8 cellular contexts compared by ENCODE assay signal in the genomic region with DNA sequence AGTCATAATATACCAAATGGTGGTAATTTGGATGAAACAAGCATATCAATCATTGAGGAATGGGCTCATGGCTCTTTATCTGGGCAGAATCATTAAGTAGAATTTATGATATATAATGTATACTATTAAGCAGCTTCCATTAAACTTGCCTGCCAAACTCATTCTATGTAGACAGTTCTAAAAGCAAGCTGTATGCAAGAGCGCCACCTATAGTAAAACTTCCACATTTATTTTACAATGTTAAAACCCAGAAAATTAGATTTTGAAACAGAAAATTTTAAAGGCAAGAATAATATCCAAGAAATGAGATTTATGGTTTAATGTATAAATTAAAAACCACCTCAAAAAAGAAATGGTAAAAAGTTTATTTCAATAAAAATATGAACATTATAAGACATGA.
DNase-seq lines count a peak whose midpoint lies in the region; ATAC-seq, FAIRE-seq and TF ChIP-seq lines count a peak whose summit lies in the region.

No MANE protein-coding gene starts in this region.

- no peaks in the 10 kb centered on the region for H3K27me3 ChIP-seq in Caco-2 (replicated peaks; ENCODE audit: control insufficient read depth, insufficient read depth, low read length)
- no peaks in the 10 kb centered on the region for H3K27me3 ChIP-seq in OCI-LY1 (ENCODE audit: insufficient read depth, low read length)
- no peaks in the 10 kb centered on the region for H3K27me3 ChIP-seq in small intestine (ENCODE audit: control insufficient read depth in 2 of 2, insufficient read depth in 2 of 2, low read length in 2 of 2)

- H4K20me1 ChIP-seq in OCI-LY1 (ENCODE audit: insufficient read depth, low read length), result no peaks in the 10 kb centered on the region

- H3K27ac ChIP-seq in OCI-LY1 (ENCODE audit: low read depth, low read length, poor library complexity, severe bottlenecking), result no peak overlapping the region
- H3K27ac ChIP-seq in small intestine (ENCODE audit: low read depth in 1 of 2, low read length in 1 of 2), result no peak overlapping the region

- no peak overlapping the region for H2AFZ ChIP-seq in OCI-LY1 (ENCODE audit: low read length)

- no peak for TF ChIP-seq POLR2A in erythroblast (IDR thresholded peaks at IDR 0.05; ENCODE audit: low read length)

- peaks cover 10% of the 10 kb centered on the region for H3K27me3 Mint-ChIP-seq in Caco-2 (ENCODE audit: insufficient read depth, unreplicated experiment)

- DNase-seq in Caco-2, result peak in 1 of 2 experiments; percentile 29
- peak; percentile 11 to 37 for DNase-seq in erythroblast (lab: John Stamatoyannopoulos, UW)
- DNase-seq in small intestine, result peak; percentile 17
- no peak for DNase-seq in DMS114 treated with DMSO at 0.1 percent for 48 hours (lab: John Stamatoyannopoulos, UW; ENCODE audit: unreplicated experiment)
- no peak for DNase-seq in mucosa of gallbladder (ENCODE audit: low spot score)

- ATAC-seq in HG02852 (IDR thresholded peaks at IDR 0.05; ENCODE audit: unreplicated experiment) (peak; percentile 51), HG02884 (IDR thresholded peaks at IDR 0.05; ENCODE audit: unreplicated experiment) (no peak)

- no peaks in the 10 kb centered on the region for H3F3A ChIP-seq in OCI-LY1 (ENCODE audit: insufficient read depth, low read length)

- no peaks in the 10 kb centered on the region for H3K9me2 ChIP-seq in OCI-LY1 (ENCODE audit: low read depth, low read length)

- no peaks in the 10 kb centered on the region for H3K79me2 ChIP-seq in OCI-LY1 (ENCODE audit: insufficient read depth, low read length)

- H3K36me3 Mint-ChIP-seq in Caco-2 (ENCODE audit: insufficient read depth, unreplicated experiment), result no peaks in the 10 kb centered on the region

- CTCF ChIA-PET in Caco-2 (lab: Charles Lee), result interaction anchor here (0.6 to 1.1 kb wide), 3 partner anchors 77 to 1325 kb away, joined by 3 to 5 read pairs (median 3); no protein-coding TSS in a partner anchor

- no peaks in the 10 kb centered on the region for H3K4me1 Mint-ChIP-seq in Caco-2 (ENCODE audit: low read depth, unreplicated experiment)

- H3K9me3 Mint-ChIP-seq in Caco-2 (ENCODE audit: unreplicated experiment), result no peaks in the 10 kb centered on the region

- H3K4me3 ChIP-seq in Caco-2 (ENCODE audit: low read depth, low read length) (no peak overlapping the region), OCI-LY1 (ENCODE audit: low read depth, low read length, poor library complexity, severe bottlenecking) (no peak overlapping the region), small intestine (ENCODE audit: low read depth in 1 of 2, low read length in 2 of 2) (no peak overlapping the region)

- no peaks in the 10 kb centered on the region for H3K4me1 ChIP-seq in Caco-2
- no peaks in the 10 kb centered on the region for H3K4me1 ChIP-seq in OCI-LY1 (ENCODE audit: insufficient read depth, low read length, severe bottlenecking)
- no peaks in the 10 kb centered on the region for H3K4me1 ChIP-seq in small intestine (ENCODE audit: control insufficient read depth in 2 of 2, insufficient read depth in 1 of 2, low read depth in 1 of 2, low read length in 1 of 2)

- H3K27ac Mint-ChIP-seq in Caco-2 (ENCODE audit: unreplicated experiment), result no peak overlapping the region

- POLR2A ChIA-PET in Caco-2 (lab: Charles Lee), result no interaction called here

- H3K4me3 Mint-ChIP-seq in Caco-2 (ENCODE audit: unreplicated experiment), result no peak overlapping the region

- WGBS in small intestine, 3 donors, result 5 to 27% (median 14%) methylated on average over 1 of the region's 1 CpG

- no peak overlapping the region for H3K9ac ChIP-seq in OCI-LY1 (ENCODE audit: low read length)

- BruUV-seq in Caco-2 (replicated peaks; lab: Mats Ljungman, UMichigan), result no TSS peak

- no peak overlapping the region for H3K4me2 ChIP-seq in OCI-LY1 (ENCODE audit: low read length)

- no peaks in the 10 kb centered on the region for H3K36me3 ChIP-seq in Caco-2 (ENCODE audit: control insufficient read depth, insufficient read depth, low read length)
- no peaks in the 10 kb centered on the region for H3K36me3 ChIP-seq in OCI-LY1 (ENCODE audit: insufficient read depth, low read length)
- no peaks in the 10 kb centered on the region for H3K36me3 ChIP-seq in small intestine (ENCODE audit: control insufficient read depth in 2 of 2, insufficient read depth in 2 of 2, low read length in 2 of 2)

- FAIRE-seq in small intestine (lab: Jason Lieb, UNC), result peak; percentile 95

- H3K9me3 ChIP-seq in Caco-2 (no peaks in the 10 kb centered on the region), OCI-LY1 (ENCODE audit: low read length) (no peaks in the 10 kb centered on the region), small intestine (ENCODE audit: control insufficient read depth, low read depth) (no peaks in the 10 kb centered on the region)

- intact Hi-C loops in Caco-2 (cut with micrococcal nuclease; ENCODE audit: unreplicated experiment), result loop anchor here (1.0 to 10.0 kb wide), 5 partner anchors 131 to 371 kb away; no protein-coding TSS in a partner anchor

- TF ChIP-seq CTCF in Caco-2 (IDR thresholded peaks at IDR 0.05; ENCODE audit: insufficient read depth in 1 of 2, low read depth in 1 of 2, low read length in 1 of 2, severe bottlenecking in 1 of 2, unreplicated experiment in 1 of 2), result peak; percentile 55 to 66
- TF ChIP-seq CTCF in OCI-LY1 (IDR thresholded peaks at IDR 0.05; ENCODE audit: low read length), result peak; percentile 88

Comparison
In these comparisons a context has a peak if more than half of its experiments do, and no peak if none do; other contexts are left out.
1. DNase-seq: peak in erythroblast (2 of 2) and small intestine (single experiment); none in DMS114 treated with DMSO at 0.1 percent for 48 hours (single experiment) and mucosa of gallbladder (single experiment).